In genomic region chr2:235551965-235552364, GRCh38 we compare ENCODE assay signal across 8 cellular contexts. TPM values are rescaled to one million over a fixed set of nuclear protein-coding genes. Genes with fewer than 3 reads are reported as not detected.
DNase-seq lines count a peak whose midpoint lies in the region; ATAC-seq and TF ChIP-seq lines count a peak whose summit lies in the region.

No MANE protein-coding gene starts in this region.

- TF ChIP-seq POLR2A in gastroesophageal sphincter (IDR thresholded peaks at IDR 0.05) (no peak), suprapubic skin (IDR thresholded peaks at IDR 0.05) (no peak)

- DNase-seq in CMK (ENCODE audit: low read depth) = peak; percentile 34
- peak in 59 of 76 experiments; percentile 3 to 62 (median 27) for DNase-seq in HUDEP-2 (lab: John Stamatoyannopoulos, UW; ENCODE audit: unreplicated experiment in 76 of 76)
- peak; percentile 25 for DNase-seq in SKM-1 (lab: John Stamatoyannopoulos, UW; ENCODE audit: unreplicated experiment)
- peak in 1 of 2 donors; percentile 25 for DNase-seq in psoas muscle
- no peak for DNase-seq in suprapubic skin (ENCODE audit: low spot score in 2 of 2)

- TF ChIP-seq EP300 in gastroesophageal sphincter (IDR thresholded peaks at IDR 0.05) = no peak
- no peak for TF ChIP-seq EP300 in suprapubic skin (IDR thresholded peaks at IDR 0.05)

- H3K36me3 ChIP-seq in gastroesophageal sphincter (no peaks in the 10 kb centered on the region), psoas muscle (ENCODE audit: insufficient read depth in 1 of 2, low read depth in 1 of 2) (no peaks in the 10 kb centered on the region), suprapubic skin (no peaks in the 10 kb centered on the region)

- ATAC-seq in gastroesophageal sphincter = peak; percentile 26
- ATAC-seq in psoas muscle = peak; percentile 79 to 84 (median 80)
- ATAC-seq in HG02973 (IDR thresholded peaks at IDR 0.05; ENCODE audit: unreplicated experiment) = no peak
- no peak for ATAC-seq in GM19324 (IDR thresholded peaks at IDR 0.05; ENCODE audit: low FRiP score, unreplicated experiment)

- H3K27me3 ChIP-seq in gastroesophageal sphincter = no peaks in the 10 kb centered on the region
- H3K27me3 ChIP-seq in psoas muscle (ENCODE audit: insufficient read depth in 3 of 3, low read length in 2 of 3) = no peaks in the 10 kb centered on the region
- no peaks in the 10 kb centered on the region for H3K27me3 ChIP-seq in suprapubic skin

- peak in 2 of 4 experiments; percentile 34 to 46 for TF ChIP-seq CTCF in gastroesophageal sphincter (IDR thresholded peaks at IDR 0.05)
- peak; percentile 51 for TF ChIP-seq CTCF in psoas muscle (IDR thresholded peaks at IDR 0.05)
- peak in 1 of 2 donors; percentile 9 for TF ChIP-seq CTCF in suprapubic skin (IDR thresholded peaks at IDR 0.05)

- no peak overlapping the region for H3K4me3 ChIP-seq in gastroesophageal sphincter
- no peak overlapping the region for H3K4me3 ChIP-seq in psoas muscle
- H3K4me3 ChIP-seq in suprapubic skin = no peak overlapping the region

- WGBS in gastroesophageal sphincter (ENCODE audit: low coverage in 1 of 2), 2 donors = 23 to 59% methylated on average over 3 to 5 of the region's 8 CpGs
- 2 to 9% (median 5%) methylated on average over 8 of the region's 8 CpGs for WGBS in psoas muscle, 3 donors
- WGBS in suprapubic skin = 54% methylated on average over 8 of the region's 8 CpGs

- H3K9me3 ChIP-seq in gastroesophageal sphincter = no peaks in the 10 kb centered on the region
- H3K9me3 ChIP-seq in psoas muscle = no peaks in the 10 kb centered on the region
- no peaks in the 10 kb centered on the region for H3K9me3 ChIP-seq in suprapubic skin

- peaks cover 0 to 58% (median 3%) of the 10 kb centered on the region in 3 donors for H3K4me1 ChIP-seq in gastroesophageal sphincter
- peaks cover 16% of the 10 kb centered on the region for H3K4me1 ChIP-seq in psoas muscle
- peaks cover 7% of the 10 kb centered on the region for H3K4me1 ChIP-seq in suprapubic skin

- intact Hi-C loops in psoas muscle (cut with DNase I) = no loop called here

- H3K27ac ChIP-seq in gastroesophageal sphincter (no peak overlapping the region), psoas muscle (no peak overlapping the region), suprapubic skin (no peak overlapping the region)

RNA-seq across cellular contexts. Expression of gene AGAP1, which starts 58.1 kb away (rescaled TPM):
- 10 to 100 TPM; 33.7 to 55.2 (median 37.5) TPM for total RNA-seq in gastroesophageal sphincter
- total RNA-seq in psoas muscle = 10 to 100 TPM; 14.3 to 21.6 (median 18.6) TPM
- 10 to 100 TPM in 1 of 3 donors, 1 to 10 TPM in 2; 4.2 to 19.6 (median 5.8) TPM for polyA plus RNA-seq in psoas muscle
- total RNA-seq in suprapubic skin = 10 to 100 TPM; 14.1 to 30.7 (median 19.4) TPM

Comparison
In these comparisons a context has a peak if more than half of its experiments do, and no peak if none do; other contexts are left out.
1. DNase-seq: peak in CMK (single experiment), HUDEP-2 (59 of 76) and SKM-1 (single experiment); none in suprapubic skin (0 of 2).
2. ATAC-seq: peak in gastroesophageal sphincter (single experiment) and psoas muscle (4 of 4); none in HG02973 (single experiment) and GM19324 (single experiment).